Comparison of ENCODE assay signal across 8 cellular contexts in the genomic region with DNA sequence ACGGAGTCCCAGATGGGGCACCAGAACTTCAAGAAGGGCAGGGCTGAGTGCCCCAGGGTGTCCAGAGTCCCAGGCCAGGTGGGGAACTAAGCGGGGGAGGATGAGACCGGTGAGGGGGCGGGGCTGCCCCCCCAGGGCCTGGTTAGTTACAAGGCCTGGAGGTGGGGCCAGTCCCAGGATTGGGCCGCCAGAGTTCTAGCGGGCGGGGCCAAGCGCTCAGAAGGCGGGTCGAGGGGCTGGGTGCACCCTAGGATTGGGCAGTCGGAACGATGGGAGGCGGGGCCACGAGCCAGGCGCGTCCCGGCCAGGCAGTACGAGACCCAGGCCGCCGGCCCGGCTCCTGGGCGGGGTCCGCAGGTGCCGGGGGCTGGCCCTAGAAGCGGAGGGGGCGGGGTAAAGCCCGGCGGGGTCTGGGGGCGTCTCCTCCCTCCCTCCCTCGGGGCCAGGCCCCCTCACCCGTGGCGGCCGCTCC. TPM values are rescaled to one million over a fixed set of nuclear protein-coding genes. Genes with fewer than 3 reads are reported as not detected.
DNase-seq lines count a peak whose midpoint lies in the region; ATAC-seq and TF ChIP-seq lines count a peak whose summit lies in the region.

No MANE protein-coding gene starts in this region.

- intact Hi-C loops in left colon (cut with DNase I, micrococcal nuclease) = no loop called here

- peak; percentile 98 for DNase-seq in Ammon's horn (ENCODE audit: low spot score)
- peak; percentile 98 for DNase-seq in GM19240 (ENCODE audit: insufficient read length, low spot score)
- DNase-seq in NCI-H510A (lab: John Stamatoyannopoulos, UW) = peak; percentile 93
- peak; percentile 96 for DNase-seq in activated CD4-positive, alpha-beta T cell treated with anti-CD3 and anti-CD28 coated beads for 4 hours
- peak; percentile 96 for DNase-seq in choroid plexus epithelial cell (ENCODE audit: low read depth)
- peak; percentile 99 for DNase-seq in left colon
- peak; percentile 94 to 97 for DNase-seq in stimulated activated CD4-positive, alpha-beta T cell treated with anti-CD3 and anti-CD28 coated beads, Interleukin-1b, Interleukin-23, amount 100 ng/mL, for 4 hours (ENCODE audit: low read depth in 2 of 2)

- H3K4me3 ChIP-seq in choroid plexus epithelial cell (ENCODE audit: low read depth, low read length) = peak overlapping the region; percentile 75

- ATAC-seq in HG03442 (IDR thresholded peaks at IDR 0.05; ENCODE audit: unreplicated experiment) (peak; percentile 84), left colon (peak; percentile 91)

- no peak for TF ChIP-seq CTCF in choroid plexus epithelial cell (conservative IDR thresholded peaks at IDR 0.05; ENCODE audit: low read depth, low read length)

RNA-seq across cellular contexts. Expression of gene ZNF653, which starts 0.6 kb away (rescaled TPM):
- total RNA-seq in left colon = 10 to 100 TPM in 1 of 2 donors, 1 to 10 TPM in 1; 7.5 to 10.4 TPM

RNA-seq across cellular contexts. Expression of gene ECSIT, which starts 23.9 kb away (rescaled TPM):
- total RNA-seq in left colon = 10 to 100 TPM; 52.8 to 64.5 TPM

RNA-seq across cellular contexts. Expression of gene ELAVL3, which starts 24.2 kb away (rescaled TPM):
- total RNA-seq in left colon = under 1 TPM; 0.15 to 0.61 TPM

RNA-seq across cellular contexts. Expression of gene CNN1, which starts 33.6 kb away (rescaled TPM):
- total RNA-seq in left colon = 100 to 1,000 TPM in 1 of 2 donors, 1 to 10 TPM in 1; 6.9 to 254 TPM

RNA-seq across cellular contexts. Expression of gene ELOF1, which starts 54.0 kb away (rescaled TPM):
- 10 to 100 TPM; 34.6 to 39.0 TPM for total RNA-seq in left colon

Comparison
In these comparisons a context has a peak if more than half of its experiments do, and no peak if none do; other contexts are left out.
1. Peak in every context shown above with its lines: DNase-seq, ATAC-seq and H3K4me3 ChIP-seq.